ENCODE assay signal across 8 cellular contexts in genomic region chr17:58391302-58391984, GRCh38. TPM values are rescaled to one million over a fixed set of nuclear protein-coding genes. Genes with fewer than 3 reads are reported as not detected.
DNase-seq lines count a peak whose midpoint lies in the region; FAIRE-seq and TF ChIP-seq lines count a peak whose summit lies in the region.

No MANE protein-coding gene starts in this region.

- no peaks in the 10 kb centered on the region for H3K36me3 ChIP-seq in colonic mucosa

- no peak overlapping the region for H3K4me3 Mint-ChIP-seq in T-helper 2 cell treated with Interferon-gamma antibody and Interleukin-4, amounts not matched to agents 5 μg/mL and 100 μg/mL, for 36 hours

- no peak for TF ChIP-seq POLR2A in lower leg skin (IDR thresholded peaks at IDR 0.05)

- no peak overlapping the region for H3K27ac Mint-ChIP-seq in T-helper 2 cell treated with Interferon-gamma antibody and Interleukin-4, amounts not matched to agents 5 μg/mL and 100 μg/mL, for 36 hours

- no peaks in the 10 kb centered on the region for H3K27me3 Mint-ChIP-seq in T-helper 2 cell treated with Interferon-gamma antibody and Interleukin-4, amounts not matched to agents 5 μg/mL and 100 μg/mL, for 36 hours (ENCODE audit: low read depth)

- 32 to 33% methylated on average over 10 of the region's 10 CpGs for WGBS in lower leg skin, 2 donors

- TF ChIP-seq CTCF in colonic mucosa (IDR thresholded peaks at IDR 0.05) (no peak), lower leg skin (IDR thresholded peaks at IDR 0.05) (no peak)

- H3K27ac ChIP-seq in colonic mucosa: peak overlapping the region; percentile 19

- no peaks in the 10 kb centered on the region for H3K9me3 ChIP-seq in colonic mucosa

- H3K4me3 ChIP-seq in colonic mucosa (no peak overlapping the region), lower leg skin (ENCODE audit: low read depth, poor library complexity, severe bottlenecking) (no peak overlapping the region)

- DNase-seq in HTR-8/SVneo (ENCODE audit: insufficient read length, low spot score): peak; percentile 35
- DNase-seq in NCI-H510A (lab: John Stamatoyannopoulos, UW): peak; percentile 89
- DNase-seq in colonic mucosa: peak; percentile 96
- DNase-seq in pulmonary artery endothelial cell (ENCODE audit: low read depth, low spot score): peak; percentile 80
- no peak for DNase-seq in lower leg skin (ENCODE audit: low spot score in 2 of 2)
- DNase-seq in T-helper 2 cell treated with Interferon-gamma antibody and Interleukin-4, amounts not matched to agents 5 μg/mL and 100 μg/mL, for 36 hours (ENCODE audit: low spot score): no peak
- DNase-seq in activated CD4-positive, alpha-beta T cell treated with anti-CD3 and anti-CD28 coated beads, Interleukin-2, amount 50 U/mL, for 1 hour: no peak
- DNase-seq in DMS114 treated with DMSO at 0.1 percent for 48 hours (lab: John Stamatoyannopoulos, UW; ENCODE audit: unreplicated experiment): no peak

- peaks cover 5% of the 10 kb centered on the region for H3K4me1 ChIP-seq in colonic mucosa

- H3K36me3 Mint-ChIP-seq in T-helper 2 cell treated with Interferon-gamma antibody and Interleukin-4, amounts not matched to agents 5 μg/mL and 100 μg/mL, for 36 hours (ENCODE audit: low read depth): peaks cover 8% of the 10 kb centered on the region

- H3K9ac ChIP-seq in colonic mucosa (ENCODE audit: low read depth in 2 of 2, low read length in 2 of 2): peak overlapping the region in 1 of 2 donors; percentile 73

- H3K4me1 Mint-ChIP-seq in T-helper 2 cell treated with Interferon-gamma antibody and Interleukin-4, amounts not matched to agents 5 μg/mL and 100 μg/mL, for 36 hours (ENCODE audit: low read depth): peaks cover 53% of the 10 kb centered on the region

- H3K9me3 Mint-ChIP-seq in T-helper 2 cell treated with Interferon-gamma antibody and Interleukin-4, amounts not matched to agents 5 μg/mL and 100 μg/mL, for 36 hours: no peaks in the 10 kb centered on the region

- FAIRE-seq in HTR-8/SVneo (lab: Jason Lieb, UNC): peak; percentile 69

- H3K27me3 ChIP-seq in colonic mucosa: no peaks in the 10 kb centered on the region

- intact Hi-C loops in colonic mucosa (cut with DNase I) (no loop called here), lower leg skin (cut with DNase I; ENCODE audit: low total_unique reads) (no loop called here)

RNA-seq across cellular contexts. Expression of gene RNF43, which starts 25.9 kb away (rescaled TPM):
- total RNA-seq in colonic mucosa (10 to 100 TPM; 38.5 to 51.2 TPM), pulmonary artery endothelial cell (0.11 and 0.13 TPM in 2 replicates), lower leg skin (10 to 100 TPM; 11.0 to 20.0 (median 18.4) TPM)

RNA-seq across cellular contexts. Expression of gene SUPT4H1, which starts 39.4 kb away (rescaled TPM):
- total RNA-seq in colonic mucosa: 10 to 100 TPM; 68.7 to 75.3 TPM
- total RNA-seq in pulmonary artery endothelial cell: 39.5 and 51.4 TPM in 2 replicates
- total RNA-seq in lower leg skin: 10 to 100 TPM; 49.5 to 89.7 (median 57.5) TPM

Comparison
In these comparisons a context has a peak if more than half of its experiments do, and no peak if none do; other contexts are left out.
1. DNase-seq: peak in HTR-8/SVneo (single experiment), NCI-H510A (single experiment), colonic mucosa (single experiment) and pulmonary artery endothelial cell (single experiment); none in lower leg skin (0 of 2), T-helper 2 cell treated with Interferon-gamma antibody and Interleukin-4, amounts not matched to agents 5 μg/mL and 100 μg/mL, for 36 hours (single experiment), activated CD4-positive, alpha-beta T cell treated with anti-CD3 and anti-CD28 coated beads, Interleukin-2, amount 50 U/mL, for 1 hour (single experiment) and DMS114 treated with DMSO at 0.1 percent for 48 hours (single experiment).
2. RNA of gene RNF43, which starts 25.9 kb away (total RNA-seq): 38.5 to 51.2 TPM in colonic mucosa and 11.0 to 20.0 TPM in lower leg skin; 0.11 to 0.13 TPM in pulmonary artery endothelial cell; every median in the first group is over 10 times any median in the second.